22 cellular contexts compared by ENCODE assay signal in the genomic region with DNA sequence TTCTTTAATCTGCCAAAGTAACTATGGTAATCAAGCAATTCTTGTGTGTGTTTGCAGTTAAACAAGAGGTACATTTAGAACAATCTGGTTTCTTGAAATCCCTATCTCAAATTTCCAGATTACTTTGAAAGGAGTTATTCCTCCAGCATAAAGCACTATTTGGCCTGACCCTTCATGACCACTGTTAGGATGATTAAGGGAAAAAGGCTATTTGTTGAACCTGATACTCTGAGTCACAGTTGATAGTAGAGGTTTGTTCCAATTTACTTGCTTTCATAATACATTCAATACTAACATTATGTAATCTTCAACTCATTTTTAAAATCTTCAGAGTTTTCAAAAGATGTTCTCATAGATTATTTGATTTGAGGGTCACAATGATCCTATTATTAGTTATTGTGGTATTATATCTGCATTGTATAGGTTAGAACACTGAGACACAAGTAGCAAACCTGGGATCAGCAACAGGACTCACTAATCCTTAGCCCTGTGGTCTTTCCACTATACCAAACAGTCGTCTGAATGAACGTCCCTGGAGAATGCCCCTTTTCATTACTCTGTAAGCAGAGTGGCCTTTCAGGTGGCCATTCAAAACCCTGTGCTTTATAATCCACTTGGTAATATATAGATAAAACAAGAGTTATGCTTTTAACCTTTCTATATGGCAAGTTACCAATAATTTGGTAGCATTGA. TPM values are rescaled to one million over a fixed set of nuclear protein-coding genes. Genes with fewer than 3 reads are reported as not detected.
"Had no signal": no experiment of that assay in that cellular context is flagged by ENCODE, and none has a peak within 500 bp of the region (broad histone marks: within the 10 kb centered on the region; RNA-seq: fewer than 3 reads in every experiment).

No MANE protein-coding gene starts in this region.

- H3K27me3 Mint-ChIP-seq: activated naive CD8-positive, alpha-beta T cell treated with anti-CD3 and anti-CD28 coated beads for 36 hours; brain; central memory CD8-positive, alpha-beta T cell had no signal

- H3K9me3 ChIP-seq: esophagus muscularis mucosa, ovary, stomach, testis, upper lobe of left lung had no signal

- H3K36me3 ChIP-seq: esophagus muscularis mucosa, ovary, stomach, upper lobe of left lung had no signal

- H3K4me1 ChIP-seq: esophagus muscularis mucosa, stomach, testis, upper lobe of left lung had no signal

- H3K27ac ChIP-seq: esophagus muscularis mucosa, ovary, stomach, testis, upper lobe of left lung had no signal

- H3K9me3 Mint-ChIP-seq: activated naive CD8-positive, alpha-beta T cell treated with anti-CD3 and anti-CD28 coated beads for 36 hours; activated T-helper 1 cell treated with anti-CD3 and anti-CD28 coated beads, Interleukin-12 subunit alpha, Interleukin-12 subunit beta, Interleukin-2, Interleukin-4 antibody, amounts not matched to agents 30 ng/mL and 10 ng/mL and 1 ng/mL, durations not matched to agents 14 hours and 24 hours and 36 hours; brain had no signal

- FAIRE-seq: keratinocyte had no signal

- H3K4me3 Mint-ChIP-seq: activated naive CD8-positive, alpha-beta T cell treated with anti-CD3 and anti-CD28 coated beads for 36 hours; activated T-helper 1 cell treated with anti-CD3 and anti-CD28 coated beads, Interleukin-12 subunit alpha, Interleukin-12 subunit beta, Interleukin-2, Interleukin-4 antibody, amounts not matched to agents 30 ng/mL and 10 ng/mL and 1 ng/mL, durations not matched to agents 14 hours and 24 hours and 36 hours; brain; central memory CD8-positive, alpha-beta T cell; neural crest cell had no signal

- H3K27ac Mint-ChIP-seq: activated naive CD8-positive, alpha-beta T cell treated with anti-CD3 and anti-CD28 coated beads for 36 hours; activated T-helper 1 cell treated with anti-CD3 and anti-CD28 coated beads, Interleukin-12 subunit alpha, Interleukin-12 subunit beta, Interleukin-2, Interleukin-4 antibody, amounts not matched to agents 30 ng/mL and 10 ng/mL and 1 ng/mL, durations not matched to agents 14 hours and 24 hours and 36 hours had no signal

- H3K36me3 Mint-ChIP-seq: activated naive CD8-positive, alpha-beta T cell treated with anti-CD3 and anti-CD28 coated beads for 36 hours; brain had no signal

- H3K4me3 ChIP-seq: esophagus muscularis mucosa, ovary, stomach, testis, upper lobe of left lung had no signal

- H3K4me1 Mint-ChIP-seq: activated naive CD8-positive, alpha-beta T cell treated with anti-CD3 and anti-CD28 coated beads for 36 hours; central memory CD8-positive, alpha-beta T cell had no signal

- H3K27me3 ChIP-seq: esophagus muscularis mucosa, ovary, stomach, testis, upper lobe of left lung had no signal

- DNase-seq: activated CD4-positive, alpha-beta T cell treated with anti-CD3 and anti-CD28 coated beads, Interleukin-2, amount 50 U/mL, for 1 hour; activated naive CD8-positive, alpha-beta T cell treated with anti-CD3 and anti-CD28 coated beads for 36 hours; amygdala; cortex of kidney; effector CD4-positive, alpha-beta T cell; hippocampal formation; ovary; stimulated activated CD4-positive, alpha-beta T cell treated with anti-CD3 and anti-CD28 coated beads, Interleukin-1b, Interleukin-23, amount 100 ng/mL, for 48 hours; stomach; testis; upper lobe of left lung had no signal

RNA-seq across cellular contexts. Expression of gene NDST4, which starts 8.1 kb away (rescaled TPM):
- total RNA-seq: activated CD8-positive, alpha-beta memory T cell treated with anti-CD3 and anti-CD28 coated beads for 36 hours; activated naive CD8-positive, alpha-beta T cell treated with anti-CD3 and anti-CD28 coated beads for 36 hours; activated T-helper 1 cell treated with anti-CD3 and anti-CD28 coated beads, Interleukin-12 subunit alpha, Interleukin-12 subunit beta, Interleukin-2, Interleukin-4 antibody, amounts not matched to agents 30 ng/mL and 10 ng/mL and 1 ng/mL, durations not matched to agents 14 hours and 24 hours and 36 hours; esophagus muscularis mucosa; fibroblast of villous mesenchyme; left lobe of liver; lung microvascular endothelial cell; renal cortical epithelial cell; upper lobe of left lung had no signal
